ENCODE assay signal across 29 cellular contexts in genomic region chr10:129833366-129833765, GRCh38.
"Had no signal": no experiment of that assay in that cellular context is flagged by ENCODE, and none has a peak within 500 bp of the region (broad histone marks: within the 10 kb centered on the region; RNA-seq: fewer than 3 reads in every experiment).

No MANE protein-coding gene starts in this region.

- H3K27ac ChIP-seq: adrenal gland, body of pancreas, breast epithelium, PC-9, RWPE1, SJCRH30 had no signal

- ATAC-seq: activated CD4-positive, CD25-positive, alpha-beta regulatory T cell treated with anti-CD3 and anti-CD28 coated beads, Interleukin-2, amount 50 U/mL, for 24 hours; activated naive CD4-positive, alpha-beta T cell treated with anti-CD3 and anti-CD28 coated beads, Interleukin-2, amount 50 U/mL, for 72 hours; activated T-cell treated with anti-CD3 and anti-CD28 coated beads, Interleukin-2, amount 50 U/mL, for 4 hours; body of pancreas had no signal

- H3K4me3 ChIP-seq: adrenal gland, body of pancreas, PC-9, SJCRH30 had no signal

- H3K9me3 ChIP-seq: adrenal gland, body of pancreas, breast epithelium, SJCRH30, SK-N-SH had no signal

- H3K27me3 ChIP-seq: adrenal gland, body of pancreas, breast epithelium, SJCRH30 had no signal

- H3K9me3 Mint-ChIP-seq: activated CD4-positive, alpha-beta memory T cell treated with anti-CD3 and anti-CD28 coated beads for 36 hours; activated naive CD4-positive, alpha-beta T cell treated with anti-CD3 and anti-CD28 coated beads for 36 hours; activated naive CD4-positive, alpha-beta T cell treated with anti-CD3 and anti-CD28 coated beads, Interleukin-2, amount 50 U/mL, for 72 hours; activated T-cell treated with anti-CD3 and anti-CD28 coated beads, Interleukin-2, amount 50 U/mL, for 4 hours; activated T-helper 1 cell treated with anti-CD3 and anti-CD28 coated beads, Interleukin-12 subunit alpha, Interleukin-12 subunit beta, Interleukin-2, Interleukin-4 antibody, amounts not matched to agents 30 ng/mL and 10 ng/mL and 1 ng/mL, durations not matched to agents 14 hours and 24 hours and 36 hours; T-helper 1 cell treated with Interleukin-12 subunit alpha and Interleukin-12 subunit beta and Interleukin-4 antibody, amounts not matched to agents 30 μg/mL and 1 μg/mL, for 36 hours; T-helper 2 cell treated with Interferon-gamma antibody and Interleukin-4, amounts not matched to agents 5 μg/mL and 100 μg/mL, for 36 hours; WTC11 had no signal

- H3K4me1 ChIP-seq: adrenal gland, body of pancreas, breast epithelium, SJCRH30 had no signal

- H3K36me3 ChIP-seq: adrenal gland, SJCRH30 had no signal

- H3K4me1 Mint-ChIP-seq: WTC11 had no signal

- H3K4me3 Mint-ChIP-seq: activated CD4-positive, alpha-beta memory T cell treated with anti-CD3 and anti-CD28 coated beads for 36 hours; activated naive CD4-positive, alpha-beta T cell treated with anti-CD3 and anti-CD28 coated beads for 36 hours; activated T-cell treated with anti-CD3 and anti-CD28 coated beads, Interleukin-2, amount 50 U/mL, for 4 hours; activated T-helper 1 cell treated with anti-CD3 and anti-CD28 coated beads, Interleukin-12 subunit alpha, Interleukin-12 subunit beta, Interleukin-2, Interleukin-4 antibody, amounts not matched to agents 30 ng/mL and 10 ng/mL and 1 ng/mL, durations not matched to agents 14 hours and 24 hours and 36 hours; T-helper 1 cell treated with Interleukin-12 subunit alpha and Interleukin-12 subunit beta and Interleukin-4 antibody, amounts not matched to agents 30 μg/mL and 1 μg/mL, for 36 hours; T-helper 2 cell treated with Interferon-gamma antibody and Interleukin-4, amounts not matched to agents 5 μg/mL and 100 μg/mL, for 36 hours; WTC11 had no signal

- H3K27ac Mint-ChIP-seq: activated CD4-positive, alpha-beta memory T cell treated with anti-CD3 and anti-CD28 coated beads for 36 hours; activated naive CD4-positive, alpha-beta T cell treated with anti-CD3 and anti-CD28 coated beads for 36 hours; activated naive CD4-positive, alpha-beta T cell treated with anti-CD3 and anti-CD28 coated beads, Interleukin-2, amount 50 U/mL, for 72 hours; activated T-helper 1 cell treated with anti-CD3 and anti-CD28 coated beads, Interleukin-12 subunit alpha, Interleukin-12 subunit beta, Interleukin-2, Interleukin-4 antibody, amounts not matched to agents 30 ng/mL and 10 ng/mL and 1 ng/mL, durations not matched to agents 14 hours and 24 hours and 36 hours; T-helper 1 cell treated with Interleukin-12 subunit alpha and Interleukin-12 subunit beta and Interleukin-4 antibody, amounts not matched to agents 30 μg/mL and 1 μg/mL, for 36 hours; T-helper 2 cell treated with Interferon-gamma antibody and Interleukin-4, amounts not matched to agents 5 μg/mL and 100 μg/mL, for 36 hours; WTC11 had no signal

- H3K36me3 Mint-ChIP-seq: activated CD4-positive, alpha-beta memory T cell treated with anti-CD3 and anti-CD28 coated beads for 36 hours; activated naive CD4-positive, alpha-beta T cell treated with anti-CD3 and anti-CD28 coated beads, Interleukin-2, amount 50 U/mL, for 72 hours; WTC11 had no signal

- H3K27me3 Mint-ChIP-seq: activated CD4-positive, alpha-beta memory T cell treated with anti-CD3 and anti-CD28 coated beads for 36 hours had no signal

- DNase-seq: activated CD4-positive, alpha-beta memory T cell treated with anti-CD3 and anti-CD28 coated beads for 36 hours; activated CD4-positive, alpha-beta T cell treated with anti-CD3 and anti-CD28 coated beads for 4 hours; activated CD4-positive, alpha-beta T cell treated with anti-CD3 and anti-CD28 coated beads, Interleukin-2, amount 50 U/mL, for 1 hour; activated CD8-positive, alpha-beta memory T cell treated with anti-CD3 and anti-CD28 coated beads, Interleukin-2, amount 50 U/mL, for 4 hours; activated gamma-delta T cell treated with Interleukin-2 at 50 U/mL for 16 hours; activated naive CD4-positive, alpha-beta T cell treated with anti-CD3 and anti-CD28 coated beads for 36 hours; activated T-cell treated with anti-CD3 and anti-CD28 coated beads for 4 hours; activated T-cell treated with anti-CD3 and anti-CD28 coated beads, Interleukin-2, amount 50 U/mL, for 4 hours; adrenal gland; body of pancreas; Karpas-422; KBM-7; NCI-H1694 treated with DMSO at 0.1 percent for 48 hours; NCI-H2029 treated with DMSO at 0.1 percent for 48 hours; NCI-H345; NCI-H524 treated with DMSO at 0.1 percent for 48 hours; NCI-H774; PC-9; Right ventricle myocardium superior; SJCRH30; SK-N-SH had no signal
